1 cellular context compared by ENCODE assay signal in genomic region chr1:154627247-154628121, GRCh38.
TF ChIP-seq lines count a peak whose summit lies in the region.

No MANE protein-coding gene starts in this region.

TF ChIP-seq in HepG2, 621 proteins besides CTCF, POLR2A, EP300 and RAD21 (continued from another document and continues in another):
- TF ChIP-seq PHF8 (CRISPR knock-in tag; IDR thresholded peaks at IDR 0.05): peak; percentile 90
- TF ChIP-seq ZNF546 (CRISPR knock-in tag; conservative IDR thresholded peaks at IDR 0.05): 0 out of 2 replicates have a peak, but pooled peaks have one; percentile 75
- TF ChIP-seq BATF2 (CRISPR knock-in tag; IDR thresholded peaks at IDR 0.05): 0 out of 2 replicates have a peak, but pooled peaks have one; percentile 31
- no peak for TF ChIP-seq ZMYM2 (CRISPR knock-in tag; IDR thresholded peaks at IDR 0.05)
- TF ChIP-seq ZFX (CRISPR knock-in tag; IDR thresholded peaks at IDR 0.05; ENCODE audit: low read depth): peak; percentile 86
- peak; percentile 33 for TF ChIP-seq ZNF280B (CRISPR knock-in tag; IDR thresholded peaks at IDR 0.05; ENCODE audit: borderline replicate concordance)
- TF ChIP-seq PHF5A (CRISPR knock-in tag; IDR thresholded peaks at IDR 0.05; ENCODE audit: low read depth, unreplicated experiment): no peak
- TF ChIP-seq GTF3A (CRISPR knock-in tag; conservative IDR thresholded peaks at IDR 0.05): no peak
- TF ChIP-seq EEA1 (CRISPR knock-in tag; IDR thresholded peaks at IDR 0.05; ENCODE audit: borderline replicate concordance): 0 out of 2 replicates have a peak, but pooled peaks have one; percentile 28
- TF ChIP-seq MED1 (CRISPR knock-in tag; IDR thresholded peaks at IDR 0.05): peak; percentile 13; the same call in 1 of the 2 replicates
- no peak for TF ChIP-seq ZNF646 (CRISPR knock-in tag; IDR thresholded peaks at IDR 0.05)
- no peak for TF ChIP-seq HNF1B (CRISPR knock-in tag; IDR thresholded peaks at IDR 0.05)
- TF ChIP-seq FOSL2 (CRISPR knock-in tag; IDR thresholded peaks at IDR 0.05): peak; percentile 52
- TF ChIP-seq ZFP36 (IDR thresholded peaks at IDR 0.05; ENCODE audit: borderline replicate concordance, low read depth, low read length, partially characterized antibody): peak; percentile 12
- TF ChIP-seq ZNF234 (CRISPR knock-in tag; conservative IDR thresholded peaks at IDR 0.05): no peak
- TF ChIP-seq ZNF605 (CRISPR knock-in tag; IDR thresholded peaks at IDR 0.05): peak; percentile 63; the same call in 1 of the 2 replicates
- TF ChIP-seq SOX5 (CRISPR knock-in tag; IDR thresholded peaks at IDR 0.05; ENCODE audit: borderline replicate concordance): no peak
- no peak; the same call in 1 of the 2 replicates for TF ChIP-seq ELF3 (CRISPR knock-in tag; IDR thresholded peaks at IDR 0.05)
- no peak for TF ChIP-seq NFIC (IDR thresholded peaks at IDR 0.05; ENCODE audit: low read length)
- TF ChIP-seq RFXAP (CRISPR knock-in tag; IDR thresholded peaks at IDR 0.05; ENCODE audit: borderline replicate concordance): no peak
- no peak for TF ChIP-seq ZNF44 (CRISPR knock-in tag; IDR thresholded peaks at IDR 0.05)
- TF ChIP-seq ZNF782 (CRISPR knock-in tag; IDR thresholded peaks at IDR 0.05; ENCODE audit: borderline replicate concordance): peak; percentile 82
- TF ChIP-seq MXD1 (CRISPR knock-in tag; IDR thresholded peaks at IDR 0.05): peak; percentile 47; the same call in 1 of the 2 replicates
- no peak for TF ChIP-seq ARHGAP35 (CRISPR knock-in tag; IDR thresholded peaks at IDR 0.05; ENCODE audit: borderline replicate concordance)
- peak; percentile 62 for TF ChIP-seq KMT2A (CRISPR knock-in tag; IDR thresholded peaks at IDR 0.05)
- TF ChIP-seq ZBTB46 (CRISPR knock-in tag; IDR thresholded peaks at IDR 0.05; ENCODE audit: borderline replicate concordance): no peak
- TF ChIP-seq RFX5 (IDR thresholded peaks at IDR 0.05; ENCODE audit: low read depth, low read length): no peak
- TF ChIP-seq TEF (CRISPR knock-in tag; IDR thresholded peaks at IDR 0.05): no peak
- TF ChIP-seq TIGD3 (CRISPR knock-in tag; IDR thresholded peaks at IDR 0.05; ENCODE audit: borderline replicate concordance): no peak
- no peak for TF ChIP-seq ZBTB10 (CRISPR knock-in tag; IDR thresholded peaks at IDR 0.05; ENCODE audit: borderline replicate concordance)
- TF ChIP-seq ZNF639 (CRISPR knock-in tag; conservative IDR thresholded peaks at IDR 0.05): no peak
- peak; percentile 63 for TF ChIP-seq TAF1 (CRISPR knock-in tag; IDR thresholded peaks at IDR 0.05)
- TF ChIP-seq XBP1 (CRISPR knock-in tag; IDR thresholded peaks at IDR 0.05): no peak
- no peak; the same call in 1 of the 2 replicates for TF ChIP-seq NFKB2 (CRISPR knock-in tag; IDR thresholded peaks at IDR 0.05; ENCODE audit: borderline replicate concordance)
- 0 out of 2 replicates have a peak, but pooled peaks have one; percentile 46 for TF ChIP-seq ZNF484 (CRISPR knock-in tag; IDR thresholded peaks at IDR 0.05; ENCODE audit: borderline replicate concordance, low read depth)
- peak; percentile 90 for TF ChIP-seq ZNF543 (CRISPR knock-in tag; IDR thresholded peaks at IDR 0.05)
